8 cellular contexts compared by ENCODE assay signal in genomic region chr16:58464047-58464915, GRCh38. TPM values are rescaled to one million over a fixed set of nuclear protein-coding genes. Genes with fewer than 3 reads are reported as not detected.
A peak's percentile ranks its signal among the peaks of the same experiment; 100 is the strongest.
DNase-seq lines count a peak whose midpoint lies in the region; ATAC-seq and TF ChIP-seq lines count a peak whose summit lies in the region.

No MANE protein-coding gene starts in this region.

- peaks cover 8% of the 10 kb centered on the region for H3K4me1 ChIP-seq in ectodermal cell (ENCODE audit: control insufficient read depth, insufficient read depth, low read length)

- H3K4me1 Mint-ChIP-seq in natural killer cell, result peaks cover 9 to 10% of the 10 kb centered on the region in 2 donors

- no peaks in the 10 kb centered on the region for H3K9me3 Mint-ChIP-seq in natural killer cell

- H3K4me3 Mint-ChIP-seq in natural killer cell, result peak overlapping the region; percentile 72

- intact Hi-C loops in natural killer cell (cut with micrococcal nuclease), result no loop called here

- H3K4me3 ChIP-seq in MG63 (peak overlapping the region; percentile 41), ectodermal cell (ENCODE audit: insufficient read depth, low read depth, low read length) (peak overlapping the region; percentile 39)

- H3K27me3 ChIP-seq in MG63 (peaks cover 44% of the 10 kb centered on the region), ectodermal cell (ENCODE audit: control insufficient read depth, insufficient read depth, low read length, poor library complexity, severe bottlenecking) (peaks cover 53% of the 10 kb centered on the region)

- H3K27me3 Mint-ChIP-seq in natural killer cell (ENCODE audit: low read depth in 2 of 2), result peaks cover 33 to 46% of the 10 kb centered on the region in 2 donors

- H3K36me3 ChIP-seq in MG63, result no peaks in the 10 kb centered on the region
- no peaks in the 10 kb centered on the region for H3K36me3 ChIP-seq in ectodermal cell (ENCODE audit: control insufficient read depth, insufficient read depth, low read length)

- ATAC-seq in natural killer cell (peak in 2 of 3 donors; percentile 40 to 45), GM18502 (IDR thresholded peaks at IDR 0.05; ENCODE audit: poor library complexity, unreplicated experiment) (no peak), HG02970 (IDR thresholded peaks at IDR 0.05; ENCODE audit: low FRiP score, unreplicated experiment) (no peak), GM19463 (IDR thresholded peaks at IDR 0.05; ENCODE audit: unreplicated experiment) (no peak)

- in situ Hi-C loops in Caki2 (cut with HindIII; ENCODE audit: low pct_unique_long_range_greater_than_20kb, low sequenced_read_pairs), result no loop called here

- 0 out of 2 replicates have a peak, but pooled peaks cover 2% of the 10 kb centered on the region for H3K9me3 ChIP-seq in MG63
- no peaks in the 10 kb centered on the region for H3K9me3 ChIP-seq in ectodermal cell (ENCODE audit: control insufficient read depth, low read length)

- H3K27ac Mint-ChIP-seq in natural killer cell, result no peak overlapping the region

- TF ChIP-seq CTCF in natural killer cell (IDR thresholded peaks at IDR 0.05), result no peak

- H3K27ac ChIP-seq in ectodermal cell (ENCODE audit: insufficient read depth, low read depth, low read length, poor library complexity, severe bottlenecking), result no peak overlapping the region

- H3K36me3 Mint-ChIP-seq in natural killer cell, result no peaks in the 10 kb centered on the region

- 1% methylated on average over 86 of the region's 86 CpGs for WGBS in ectodermal cell, 2 experiments

- DNase-seq in Caki2 (ENCODE audit: low read depth), result peak; percentile 51
- peak; percentile 43 for DNase-seq in MG63
- peak; percentile 20 for DNase-seq in natural killer cell
- DNase-seq in activated effector memory CD4-positive, alpha-beta T cell treated with anti-CD3 and anti-CD28 coated beads, Interleukin-2, amount 50 U/mL, for 16 hours, result no peak

RNA-seq across cellular contexts. Expression of gene NDRG4, which starts 35.7 kb away (rescaled TPM):
- total RNA-seq in Caki2 (2014; rRNA removed; shearing (Covaris generic); ENCODE audit: low replicate concordance), result 72.1 and 115 TPM in 2 replicates
- total RNA-seq in MG63 (2014; rRNA removed; shearing (Covaris generic); ENCODE audit: low replicate concordance), result 6.7 and 9.9 TPM in 2 replicates
- polyA plus RNA-seq in ectodermal cell (2013, experiment 1 of 4), result 29.9 TPM
- 20.1 TPM for polyA plus RNA-seq in ectodermal cell (2013, experiment 2 of 4)
- polyA plus RNA-seq in ectodermal cell (2013, experiment 3 of 4), result 20.1 TPM
- polyA plus RNA-seq in ectodermal cell (2013, experiment 4 of 4), result 24.4 TPM
- total RNA-seq in natural killer cell, result not detected

RNA-seq across cellular contexts. Expression of gene SETD6, which starts 51.0 kb away (rescaled TPM):
- 17.8 and 26.2 TPM in 2 replicates for total RNA-seq in Caki2 (2014; rRNA removed; shearing (Covaris generic); ENCODE audit: low replicate concordance)
- total RNA-seq in MG63 (2014; rRNA removed; shearing (Covaris generic); ENCODE audit: low replicate concordance), result 28.3 and 37.2 TPM in 2 replicates
- polyA plus RNA-seq in ectodermal cell (2013, experiment 1 of 4), result 35.5 TPM
- polyA plus RNA-seq in ectodermal cell (2013, experiment 2 of 4), result 35.2 TPM
- 29.4 TPM for polyA plus RNA-seq in ectodermal cell (2013, experiment 3 of 4)
- polyA plus RNA-seq in ectodermal cell (2013, experiment 4 of 4), result 33.6 TPM
- total RNA-seq in natural killer cell, result 10 to 100 TPM; 20.3 to 34.5 (median 21.3) TPM

Comparison
In these comparisons a context has a peak if more than half of its experiments do, and no peak if none do; other contexts are left out.
1. ATAC-seq: peak in natural killer cell (2 of 3); none in GM18502 (single experiment), HG02970 (single experiment) and GM19463 (single experiment).